In genomic region chr7:100564405-100564804, GRCh38 we compare ENCODE assay signal across 2 cellular contexts. TPM values are rescaled to one million over a fixed set of nuclear protein-coding genes. Genes with fewer than 3 reads are reported as not detected.
"Had no signal": no experiment of that assay in that cellular context is flagged by ENCODE, and none has a peak within 500 bp of the region (broad histone marks: within the 10 kb centered on the region; RNA-seq: fewer than 3 reads in every experiment).

No MANE protein-coding gene starts in this region.

RNA-seq across cellular contexts. Expression of gene FBXO24, which starts 21.7 kb away (rescaled TPM):
- total RNA-seq: mesenteric fat pad, temporal lobe had no signal
